27 cellular contexts compared by ENCODE assay signal in genomic region chr4:142005519-142005918, GRCh38.
DNase-seq lines count a peak whose midpoint lies in the region; ATAC-seq and TF ChIP-seq lines count a peak whose summit lies in the region.
"Had no signal": no experiment of that assay in that cellular context is flagged by ENCODE, and none has a peak within 500 bp of the region (broad histone marks: within the 10 kb centered on the region; RNA-seq: fewer than 3 reads in every experiment).

No MANE protein-coding gene starts in this region.

- CTCF ChIA-PET in SK-N-SH (lab: Yijun Ruan, JAX) = interaction anchor here (1.6 kb wide), 1 partner anchor 22 kb away, joined by 4 read pairs; no protein-coding TSS in a partner anchor

- no peak for TF ChIP-seq RAD21 in SK-N-SH (IDR thresholded peaks at IDR 0.05; ENCODE audit: low read length)

- no peak overlapping the region for H3K4me2 ChIP-seq in SK-N-SH
- H3K4me2 ChIP-seq: A549; BLaER1; BLaER1 treated with 17β-estradiol and CSF1 and Interleukin-3, amounts not matched to agents 10 nM and 100 nM had no signal

- no peak for TF ChIP-seq CTCF in SK-N-SH (IDR thresholded peaks at IDR 0.05)

- POLR2A ChIA-PET in SK-N-SH (lab: Yijun Ruan, JAX) = no interaction called here

- no peaks in the 10 kb centered on the region for H3K27me3 ChIP-seq in SK-N-SH (ENCODE audit: insufficient read depth)
- H3K27me3 ChIP-seq: BE2C; BLaER1; BLaER1 treated with 17β-estradiol and CSF1 and Interleukin-3, amounts not matched to agents 10 nM and 100 nM had no signal

- ATAC-seq in SK-N-SH treated with all-trans-retinoic acid at 6 μM for 48 hours = no peak
- ATAC-seq: A549; CD8-positive, alpha-beta T cell had no signal

- H3K36me3 ChIP-seq in SK-N-SH (replicated peaks in 1 of 2; ENCODE audit: control insufficient read depth in 1 of 2, insufficient read depth in 2 of 2, low read length in 1 of 2) = no peaks in the 10 kb centered on the region
- H3K36me3 ChIP-seq: BE2C; BLaER1; BLaER1 treated with 17β-estradiol and CSF1 and Interleukin-3, amounts not matched to agents 10 nM and 100 nM had no signal

- peaks cover 6% of the 10 kb centered on the region; the same call in 1 of the 2 replicates for H3K9me3 ChIP-seq in SK-N-SH
- H3K9me3 ChIP-seq: BE2C, BLaER1, Caco-2 had no signal

- H3K4me3 ChIP-seq in SK-N-SH (ENCODE audit: low read depth in 2 of 2, low read length in 1 of 2) = no peak overlapping the region
- H3K4me3 ChIP-seq: A549; BLaER1; BLaER1 treated with 17β-estradiol and CSF1 and Interleukin-3, amounts not matched to agents 10 nM and 100 nM had no signal

- no peak for TF ChIP-seq EP300 in SK-N-SH (IDR thresholded peaks at IDR 0.05; ENCODE audit: borderline replicate concordance in 1 of 2, low read depth in 1 of 2, low read length in 1 of 2)

- H3K27ac ChIP-seq in SK-N-SH (ENCODE audit: low read depth in 2 of 2, low read length in 1 of 2) = no peak overlapping the region
- H3K27ac ChIP-seq: 22Rv1; A549; BLaER1; BLaER1 treated with 17β-estradiol and CSF1 and Interleukin-3, amounts not matched to agents 10 nM and 100 nM; C4-2B had no signal

- H3K9ac ChIP-seq in SK-N-SH = no peak overlapping the region
- H3K9ac ChIP-seq: BLaER1; BLaER1 treated with 17β-estradiol and CSF1 and Interleukin-3, amounts not matched to agents 10 nM and 100 nM had no signal

- no peak for DNase-seq in SK-N-SH
- DNase-seq: 8988T; ACHN; AML-193; BE2C; C1 segment of cervical spinal cord; Caco-2; Calu3; CD4-positive, alpha-beta memory T cell; CD4-positive, alpha-beta T cell; CD4-positive, CD25-positive, alpha-beta regulatory T cell; CD8-positive, alpha-beta memory T cell; CD8-positive, alpha-beta T cell; COR-L47; DMS 273 treated with DMSO at 0.1 percent for 48 hours; DMS153; DMS53; DMS79; DMS79 treated with DMSO at 0.1 percent for 48 hours; DND-41; EL had no signal

- 73% methylated on average over 1 of the region's 1 CpG for WGBS in SK-N-SH (ENCODE audit: low lambda C conversion rate)

- H4K20me1 ChIP-seq in SK-N-SH (ENCODE audit: insufficient read depth) = no peaks in the 10 kb centered on the region
- H4K20me1 ChIP-seq: BLaER1; BLaER1 treated with 17β-estradiol and CSF1 and Interleukin-3, amounts not matched to agents 10 nM and 100 nM had no signal

- no peaks in the 10 kb centered on the region for H3K4me1 ChIP-seq in SK-N-SH (ENCODE audit: control insufficient read depth in 1 of 2, insufficient read depth in 2 of 2, low read depth in 1 of 2, low read length in 1 of 2)
- H3K4me1 ChIP-seq: A549; BE2C; BLaER1; BLaER1 treated with 17β-estradiol and CSF1 and Interleukin-3, amounts not matched to agents 10 nM and 100 nM; Caco-2 had no signal

- H3K79me2 ChIP-seq in SK-N-SH (ENCODE audit: insufficient read depth) = no peaks in the 10 kb centered on the region

- no peak overlapping the region for H2AFZ ChIP-seq in SK-N-SH (ENCODE audit: low read depth)

- no peaks in the 10 kb centered on the region for H3K9me2 ChIP-seq in SK-N-SH

- H3F3A ChIP-seq in SK-N-SH (replicated peaks; ENCODE audit: insufficient read depth) = no peaks in the 10 kb centered on the region

TF ChIP-seq in SK-N-SH treated with all-trans-retinoic acid at 6 μM for 48 hours, 23 proteins besides CTCF, POLR2A, EP300 and RAD21:
- TF ChIP-seq ZNF8 (CRISPR knock-in tag; IDR thresholded peaks at IDR 0.05) (peak; percentile 95), ZNF565 (CRISPR knock-in tag; conservative IDR thresholded peaks at IDR 0.05; ENCODE audit: low read depth) (no peak)

TF ChIP-seq in SK-N-SH, 30 proteins besides CTCF, POLR2A, EP300 and RAD21:
- TF ChIP-seq SIN3A (IDR thresholded peaks at IDR 0.05; ENCODE audit: borderline replicate concordance, low read depth, low read length) = no peak
- no peak for TF ChIP-seq ELF1 (IDR thresholded peaks at IDR 0.05)
- TF ChIP-seq, protein P1, sequence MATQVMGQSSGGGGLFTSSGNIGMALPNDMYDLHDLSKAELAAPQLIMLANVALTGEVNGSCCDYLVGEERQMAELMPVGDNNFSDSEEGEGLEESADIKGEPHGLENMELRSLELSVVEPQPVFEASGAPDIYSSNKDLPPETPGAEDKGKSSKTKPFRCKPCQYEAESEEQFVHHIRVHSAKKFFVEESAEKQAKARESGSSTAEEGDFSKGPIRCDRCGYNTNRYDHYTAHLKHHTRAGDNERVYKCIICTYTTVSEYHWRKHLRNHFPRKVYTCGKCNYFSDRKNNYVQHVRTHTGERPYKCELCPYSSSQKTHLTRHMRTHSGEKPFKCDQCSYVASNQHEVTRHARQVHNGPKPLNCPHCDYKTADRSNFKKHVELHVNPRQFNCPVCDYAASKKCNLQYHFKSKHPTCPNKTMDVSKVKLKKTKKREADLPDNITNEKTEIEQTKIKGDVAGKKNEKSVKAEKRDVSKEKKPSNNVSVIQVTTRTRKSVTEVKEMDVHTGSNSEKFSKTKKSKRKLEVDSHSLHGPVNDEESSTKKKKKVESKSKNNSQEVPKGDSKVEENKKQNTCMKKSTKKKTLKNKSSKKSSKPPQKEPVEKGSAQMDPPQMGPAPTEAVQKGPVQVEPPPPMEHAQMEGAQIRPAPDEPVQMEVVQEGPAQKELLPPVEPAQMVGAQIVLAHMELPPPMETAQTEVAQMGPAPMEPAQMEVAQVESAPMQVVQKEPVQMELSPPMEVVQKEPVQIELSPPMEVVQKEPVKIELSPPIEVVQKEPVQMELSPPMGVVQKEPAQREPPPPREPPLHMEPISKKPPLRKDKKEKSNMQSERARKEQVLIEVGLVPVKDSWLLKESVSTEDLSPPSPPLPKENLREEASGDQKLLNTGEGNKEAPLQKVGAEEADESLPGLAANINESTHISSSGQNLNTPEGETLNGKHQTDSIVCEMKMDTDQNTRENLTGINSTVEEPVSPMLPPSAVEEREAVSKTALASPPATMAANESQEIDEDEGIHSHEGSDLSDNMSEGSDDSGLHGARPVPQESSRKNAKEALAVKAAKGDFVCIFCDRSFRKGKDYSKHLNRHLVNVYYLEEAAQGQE (IDR thresholded peaks at IDR 0.05; ENCODE audit: low read depth, low read length) = no peak
- no peak for TF ChIP-seq USF2 (IDR thresholded peaks at IDR 0.05; ENCODE audit: borderline replicate concordance, low read depth, low read length)
- TF ChIP-seq MXI1 (IDR thresholded peaks at IDR 0.05; ENCODE audit: low read depth, low read length) = no peak
- TF ChIP-seq ZBTB33 (IDR thresholded peaks at IDR 0.05; ENCODE audit: borderline replicate concordance, low read depth) = no peak
- TF ChIP-seq TEAD4 (IDR thresholded peaks at IDR 0.05; ENCODE audit: borderline replicate concordance, insufficient read depth) = no peak
- no peak for TF ChIP-seq FOXJ3 (CRISPR knock-in tag; IDR thresholded peaks at IDR 0.05)
- TF ChIP-seq RCOR1 (IDR thresholded peaks at IDR 0.05; ENCODE audit: low read length) = no peak
- no peak for TF ChIP-seq GATA2 (CRISPR knock-in tag; IDR thresholded peaks at IDR 0.05)
- no peak for TF ChIP-seq JUND (IDR thresholded peaks at IDR 0.05)
- TF ChIP-seq USF1 (IDR thresholded peaks at IDR 0.05; ENCODE audit: borderline replicate concordance, low read depth) = no peak
- TF ChIP-seq CHD2 (IDR thresholded peaks at IDR 0.05; ENCODE audit: low read length, partially characterized antibody) = no peak
- no peak for TF ChIP-seq SMC3 (IDR thresholded peaks at IDR 0.05; ENCODE audit: low read depth, low read length)
